Comparison of ENCODE assay signal across 1 cellular context in the genomic region with DNA sequence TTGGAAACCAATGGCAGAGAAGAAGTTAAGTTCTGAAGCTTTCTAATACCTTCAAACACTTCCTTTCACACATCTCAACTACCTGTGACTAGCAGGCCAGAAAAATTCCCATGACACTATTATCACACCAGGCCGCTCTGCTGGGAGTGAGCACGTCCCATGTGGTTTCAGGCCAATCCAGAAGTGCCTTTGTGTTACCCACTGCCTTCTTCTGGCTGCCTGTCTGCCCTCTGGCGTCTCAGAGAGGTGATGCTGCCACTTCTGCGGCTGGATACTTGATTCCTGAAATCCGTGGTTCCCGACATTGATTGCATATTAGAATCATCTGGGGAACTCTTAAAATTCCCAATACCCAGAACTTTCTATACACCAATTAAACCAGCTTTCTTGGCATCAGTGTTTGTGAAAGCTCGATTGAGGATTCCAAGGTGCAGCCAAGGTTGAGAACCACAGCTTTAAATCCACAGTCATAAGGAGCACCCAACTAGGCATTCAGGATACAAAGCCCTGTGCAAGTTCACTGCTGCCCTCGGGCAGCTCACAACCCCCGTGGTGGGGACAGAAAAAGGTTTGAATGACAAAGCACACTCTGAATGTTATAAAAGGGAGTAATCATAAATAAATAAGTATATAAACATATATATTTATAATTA.
A peak's percentile ranks its signal among the peaks of the same experiment; 100 is the strongest.
TF ChIP-seq lines count a peak whose summit lies in the region.

No MANE protein-coding gene starts in this region.

TF ChIP-seq in H1, 55 proteins besides CTCF, POLR2A, EP300 and RAD21:
- TF ChIP-seq CREB1 (IDR thresholded peaks at IDR 0.05) (peak; percentile 41; the same call in 1 of the 2 replicates), HDAC6 (IDR thresholded peaks at IDR 0.05; ENCODE audit: low read depth, low read length) (no peak), EZH2 (IDR thresholded peaks at IDR 0.05; ENCODE audit: low read depth, low read length, severe bottlenecking) (no peak), CHD2 (IDR thresholded peaks at IDR 0.05; ENCODE audit: low read length) (no peak), SP1 (IDR thresholded peaks at IDR 0.05; ENCODE audit: low read depth, low read length) (no peak)
- TF ChIP-seq, protein P1, sequence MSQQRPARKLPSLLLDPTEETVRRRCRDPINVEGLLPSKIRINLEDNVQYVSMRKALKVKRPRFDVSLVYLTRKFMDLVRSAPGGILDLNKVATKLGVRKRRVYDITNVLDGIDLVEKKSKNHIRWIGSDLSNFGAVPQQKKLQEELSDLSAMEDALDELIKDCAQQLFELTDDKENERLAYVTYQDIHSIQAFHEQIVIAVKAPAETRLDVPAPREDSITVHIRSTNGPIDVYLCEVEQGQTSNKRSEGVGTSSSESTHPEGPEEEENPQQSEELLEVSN (IDR thresholded peaks at IDR 0.05) = peak; percentile 67
- TF ChIP-seq, protein P2, sequence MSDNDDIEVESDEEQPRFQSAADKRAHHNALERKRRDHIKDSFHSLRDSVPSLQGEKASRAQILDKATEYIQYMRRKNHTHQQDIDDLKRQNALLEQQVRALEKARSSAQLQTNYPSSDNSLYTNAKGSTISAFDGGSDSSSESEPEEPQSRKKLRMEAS (IDR thresholded peaks at IDR 0.05) = peak; percentile 83
TF ChIP-seq in H1: peak in this region for 3.
